ENCODE assay signal across 24 cellular contexts in the genomic region with DNA sequence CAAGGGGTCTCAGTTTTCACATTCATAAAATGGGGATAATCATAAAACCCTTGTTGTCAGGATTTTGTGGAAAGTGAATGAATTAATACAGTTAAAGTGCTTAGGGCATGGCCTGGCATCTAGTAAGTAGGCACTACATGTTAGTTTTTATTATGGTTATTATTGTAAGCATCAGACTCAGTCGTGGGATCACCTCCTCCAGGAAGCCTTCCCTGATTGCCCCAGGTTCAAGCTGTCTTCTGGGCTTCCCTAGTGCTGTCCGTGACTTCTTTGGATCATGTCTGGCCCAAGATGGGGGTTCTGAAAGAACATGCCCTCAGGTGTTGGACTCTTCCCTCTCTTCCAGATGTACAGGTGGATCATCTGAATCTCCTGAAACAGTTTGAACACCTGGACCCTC. TPM values are rescaled to one million over a fixed set of nuclear protein-coding genes. Genes with fewer than 3 reads are reported as not detected.
"Had no signal": no experiment of that assay in that cellular context is flagged by ENCODE, and none has a peak within 500 bp of the region (broad histone marks: within the 10 kb centered on the region; RNA-seq: fewer than 3 reads in every experiment).

No MANE protein-coding gene starts in this region.

- H3K9me3 ChIP-seq: MG63, SJSA1 had no signal

- FAIRE-seq: HTR-8/SVneo, RCC 7860 had no signal

- H3K27ac ChIP-seq: HL-60, SJSA1, SK-N-MC had no signal

- H3K27me3 ChIP-seq: MG63, SJSA1 had no signal

- H3K4me3 ChIP-seq: MG63, SJSA1, SK-N-MC had no signal

- H3K4me1 ChIP-seq: SJSA1 had no signal

- DNase-seq: Karpas-422, KG1, MG63, NCI-H1092, NCI-H1105 treated with DMSO at 0.1 percent for 48 hours, NCI-H1417 treated with DMSO at 0.1 percent for 48 hours, NCI-H146, NCI-H187, NCI-H2029, NCI-H2081 treated with DMSO at 0.1 percent for 48 hours, NCI-H2171, NCI-H345, NCI-H446 treated with DMSO at 0.1 percent for 48 hours, NCI-H510A treated with DMSO at 0.1 percent for 48 hours, NCI-H526, NCI-H774, Right ventricle myocardium superior, RPMI8226, SIG-M5 had no signal

RNA-seq across cellular contexts. Expression of a gene that starts 12.3 kb away (rescaled TPM):
- total RNA-seq: Right ventricle myocardium superior, SJSA1 had no signal

RNA-seq across cellular contexts. Expression of a gene that starts 22.7 kb away (rescaled TPM):
- total RNA-seq: Right ventricle myocardium superior had no signal
